8 cellular contexts compared by ENCODE assay signal in the genomic region with DNA sequence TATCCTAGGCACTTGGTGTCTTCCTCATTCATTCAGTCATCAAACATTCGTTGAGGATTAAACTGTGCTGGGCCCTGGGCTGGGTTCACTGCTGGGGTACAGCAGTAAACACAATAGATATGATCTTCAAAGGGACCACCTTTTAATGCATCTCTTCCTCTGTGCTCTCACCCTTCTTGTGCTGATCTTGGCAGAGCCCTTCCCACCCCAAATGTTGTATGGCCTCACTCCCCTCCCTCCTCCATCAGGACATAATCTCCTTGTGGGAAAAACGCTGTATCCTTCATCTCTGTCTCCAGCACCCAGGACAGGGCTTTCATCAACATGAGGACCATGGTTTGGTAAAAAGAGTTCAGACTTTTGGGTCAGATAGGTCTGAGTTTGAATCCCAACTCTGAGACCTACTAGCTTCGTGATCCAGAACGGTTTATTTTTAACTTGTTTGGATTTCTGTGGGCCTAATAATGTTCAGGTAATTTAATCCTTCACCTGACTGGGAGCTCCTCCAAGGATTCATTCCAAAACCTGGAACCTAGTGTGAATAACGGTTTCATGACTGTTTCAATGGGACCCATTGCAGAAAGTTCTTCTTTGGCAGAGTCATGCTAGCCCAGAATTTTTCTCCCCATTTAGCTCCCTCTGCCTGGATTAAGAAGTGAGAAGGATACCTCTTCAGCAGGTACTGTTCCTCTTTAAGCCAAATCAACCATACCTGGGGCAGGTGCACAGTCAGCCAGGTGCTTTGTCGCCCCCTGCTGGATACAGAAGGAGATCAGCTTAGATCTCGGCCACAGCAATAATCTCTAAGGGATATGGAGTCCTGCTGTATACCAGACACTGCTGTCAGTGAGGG. TPM values are rescaled to one million over a fixed set of nuclear protein-coding genes. Genes with fewer than 3 reads are reported as not detected.
DNase-seq lines count a peak whose midpoint lies in the region; ATAC-seq and TF ChIP-seq lines count a peak whose summit lies in the region.

No MANE protein-coding gene starts in this region.

- CTCF ChIA-PET in A673 (lab: Charles Lee), result no interaction called here

- H3K36me3 ChIP-seq in A673 (ENCODE audit: insufficient read depth, low read length, poor library complexity, severe bottlenecking) (no peaks in the 10 kb centered on the region), Loucy (ENCODE audit: insufficient read depth, low read length) (no peaks in the 10 kb centered on the region)

- no peaks in the 10 kb centered on the region for H3K9me3 ChIP-seq in A673 (ENCODE audit: low read depth, low read length, poor library complexity, severe bottlenecking)
- no peaks in the 10 kb centered on the region for H3K9me3 ChIP-seq in Loucy (ENCODE audit: insufficient read depth, low read depth, low read length)

- no peak for ATAC-seq in HG03039 (IDR thresholded peaks at IDR 0.05; ENCODE audit: unreplicated experiment)

- H3K79me2 ChIP-seq in Loucy (ENCODE audit: insufficient read depth, low read length), result no peaks in the 10 kb centered on the region

- H3K36me3 Mint-ChIP-seq in chondrocyte (ENCODE audit: low read depth), result peaks cover 5% of the 10 kb centered on the region
- no peaks in the 10 kb centered on the region for H3K36me3 Mint-ChIP-seq in neural crest cell (ENCODE audit: low read depth)

- no peaks in the 10 kb centered on the region for H3F3A ChIP-seq in Loucy (ENCODE audit: low read depth)

- H3K9ac ChIP-seq in Loucy (ENCODE audit: low read depth, low read length, poor library complexity, severe bottlenecking), result no peak overlapping the region

- POLR2A ChIA-PET in A673 (lab: Charles Lee; ENCODE audit: low non-redundant PET), result no interaction called here

- no peak overlapping the region for H3K27ac Mint-ChIP-seq in chondrocyte (ENCODE audit: unreplicated experiment)
- no peak overlapping the region for H3K27ac Mint-ChIP-seq in neural crest cell (ENCODE audit: unreplicated experiment)

- BruUV-seq in A673 (replicated peaks; lab: Mats Ljungman, UMichigan), result no TSS peak

- no peaks in the 10 kb centered on the region for H3K9me3 Mint-ChIP-seq in chondrocyte (ENCODE audit: low read depth)
- H3K9me3 Mint-ChIP-seq in neural crest cell, result no peaks in the 10 kb centered on the region

- H3K27me3 Mint-ChIP-seq in chondrocyte (ENCODE audit: low read depth) (peaks cover 62% of the 10 kb centered on the region), neural crest cell (ENCODE audit: low read depth) (peaks cover 80% of the 10 kb centered on the region)

- no peaks in the 10 kb centered on the region for H4K20me1 ChIP-seq in Loucy (ENCODE audit: insufficient read depth, low read length, poor library complexity, severe bottlenecking)

- peaks cover 41% of the 10 kb centered on the region for H3K27me3 ChIP-seq in A673 (replicated peaks; ENCODE audit: insufficient read depth, low read depth, low read length, poor library complexity)
- H3K27me3 ChIP-seq in Loucy (ENCODE audit: insufficient read depth, low read length, poor library complexity, severe bottlenecking), result no peaks in the 10 kb centered on the region

- no peak overlapping the region for H3K4me3 ChIP-seq in A673 (ENCODE audit: low read depth, low read length, poor library complexity, severe bottlenecking)
- H3K4me3 ChIP-seq in Loucy (ENCODE audit: low read length, poor library complexity, severe bottlenecking), result no peak overlapping the region

- no peak overlapping the region for H3K4me3 Mint-ChIP-seq in chondrocyte (ENCODE audit: unreplicated experiment)
- peak overlapping the region; percentile 76 for H3K4me3 Mint-ChIP-seq in neural crest cell

- H3K27ac ChIP-seq in A673 (ENCODE audit: low read depth, low read length, poor library complexity, severe bottlenecking), result no peak overlapping the region

- no peak overlapping the region for H2AFZ ChIP-seq in Loucy (ENCODE audit: low read length)

- H3K4me1 ChIP-seq in A673 (ENCODE audit: insufficient read depth, low read length, poor library complexity, severe bottlenecking) (no peaks in the 10 kb centered on the region), Loucy (ENCODE audit: insufficient read depth, low read length, poor library complexity, severe bottlenecking) (no peaks in the 10 kb centered on the region)

- no peak for DNase-seq in A673 (ENCODE audit: low spot score)
- peak in 3 of 4 experiments; percentile 25 to 45 (median 35) for DNase-seq in activated CD4-positive, CD25-positive, alpha-beta regulatory T cell (lab: John Stamatoyannopoulos, UW)
- DNase-seq in chondrocyte (ENCODE audit: low spot score), result no peak
- DNase-seq in neural crest cell (ENCODE audit: low read depth, low spot score), result no peak
- DNase-seq in UCSD-AML1 (lab: John Stamatoyannopoulos, UW; ENCODE audit: unreplicated experiment), result no peak

- TF ChIP-seq CTCF in A673 (conservative IDR thresholded peaks at IDR 0.05; ENCODE audit: low read depth, low read length), result peak; percentile 89
- peak; percentile 87 for TF ChIP-seq CTCF in GM12873 (IDR thresholded peaks at IDR 0.05; ENCODE audit: insufficient read depth, low read depth, low read length, missing control alignments)
- peak; percentile 98 for TF ChIP-seq CTCF in Loucy (conservative IDR thresholded peaks at IDR 0.05; ENCODE audit: low read length)
- peak; percentile 78 for TF ChIP-seq CTCF in chondrocyte (IDR thresholded peaks at IDR 0.05)
- peak; percentile 95 for TF ChIP-seq CTCF in neural crest cell (conservative IDR thresholded peaks at IDR 0.05)

- H3K4me1 Mint-ChIP-seq in chondrocyte (ENCODE audit: low read depth) (no peaks in the 10 kb centered on the region), neural crest cell (no peaks in the 10 kb centered on the region)

- H3K9me2 ChIP-seq in Loucy (replicated peaks; ENCODE audit: low read depth, low read length), result no peaks in the 10 kb centered on the region

- intact Hi-C loops in A673 (cut with micrococcal nuclease; ENCODE audit: unreplicated experiment), result loop anchor here (1.0 to 10.0 kb wide), 2 partner anchors 230 to 390 kb away; no protein-coding TSS in a partner anchor

- H3K4me2 ChIP-seq in Loucy (ENCODE audit: low read depth, low read length, poor library complexity, severe bottlenecking), result no peak overlapping the region

RNA-seq across cellular contexts. Expression of a gene that starts 5.2 kb away (rescaled TPM):
- total RNA-seq in A673 (2021), result not detected in 2 replicates
- total RNA-seq in chondrocyte, result not detected in 3 replicates
- 8.4 and 9.8 TPM in 2 replicates for total RNA-seq in neural crest cell

Comparison
In these comparisons a context has a peak if more than half of its experiments do, and no peak if none do; other contexts are left out.
1. DNase-seq: peak in activated CD4-positive, CD25-positive, alpha-beta regulatory T cell (3 of 4); none in A673 (single experiment), chondrocyte (single experiment), neural crest cell (single experiment) and UCSD-AML1 (single experiment).
2. Peak in every context shown above with its lines, with median percentiles within 50 percentile points of each other: CTCF ChIP-seq.